ENCODE assay signal across 22 cellular contexts in the genomic region with DNA sequence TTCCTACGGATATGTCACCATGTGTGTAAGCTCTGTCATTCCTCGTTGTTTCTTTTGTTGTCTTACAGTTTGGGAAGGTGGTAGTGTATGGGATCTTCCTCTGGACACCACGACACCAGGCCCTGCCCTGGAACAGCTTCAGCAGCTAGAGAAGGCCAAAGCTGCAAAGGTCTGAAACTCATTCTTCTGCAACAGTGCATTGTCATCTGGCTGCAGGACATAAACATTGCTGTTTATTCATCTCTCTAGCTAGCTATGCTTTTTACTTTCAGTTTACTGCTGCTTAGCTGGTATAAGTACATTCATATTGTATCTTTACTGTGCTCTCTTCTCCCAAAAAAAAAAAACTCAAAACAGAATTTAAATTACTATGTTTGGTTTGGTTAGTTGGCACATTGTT. TPM values are rescaled to one million over a fixed set of nuclear protein-coding genes. Genes with fewer than 3 reads are reported as not detected.
A peak's percentile ranks its signal among the peaks of the same experiment; 100 is the strongest.
DNase-seq lines count a peak whose midpoint lies in the region; ATAC-seq and TF ChIP-seq lines count a peak whose summit lies in the region.
"Had no signal": no experiment of that assay in that cellular context is flagged by ENCODE, and none has a peak within 500 bp of the region (broad histone marks: within the 10 kb centered on the region; RNA-seq: fewer than 3 reads in every experiment).

No MANE protein-coding gene starts in this region.

- H3K36me3 ChIP-seq in CD8-positive, alpha-beta T cell (ENCODE audit: insufficient read depth, low read length) = peaks cover 36% of the 10 kb centered on the region
- H3K36me3 ChIP-seq in neutrophil = peaks cover 23% of the 10 kb centered on the region
- peaks cover 4 to 84% (median 26%) of the 10 kb centered on the region in 4 donors for H3K36me3 ChIP-seq in right lobe of liver
- H3K36me3 ChIP-seq in Peyer's patch = peaks cover 0 to 89% (median 0%) of the 10 kb centered on the region in 3 donors

- H3K27me3 Mint-ChIP-seq in CD8-positive, alpha-beta T cell (ENCODE audit: low read depth) = no peaks in the 10 kb centered on the region
- no peaks in the 10 kb centered on the region for H3K27me3 Mint-ChIP-seq in T-helper 2 cell treated with Interferon-gamma antibody and Interleukin-4, amounts not matched to agents 5 μg/mL and 100 μg/mL, for 36 hours (ENCODE audit: low read depth)
- H3K27me3 Mint-ChIP-seq: IgD-negative memory B cell had no signal

- CTCF ChIA-PET in CD8-positive, alpha-beta T cell (lab: Charles Lee) = interaction anchor here (1.2 kb wide), 1 partner anchor 29 kb away, joined by 3 read pairs; no protein-coding TSS in a partner anchor

- TF ChIP-seq POLR2A in right lobe of liver (IDR thresholded peaks at IDR 0.05) (no peak), Peyer's patch (IDR thresholded peaks at IDR 0.05) (no peak)

- H3K27ac Mint-ChIP-seq in CD8-positive, alpha-beta T cell = peak overlapping the region; percentile 4
- H3K27ac Mint-ChIP-seq in T-helper 2 cell treated with Interferon-gamma antibody and Interleukin-4, amounts not matched to agents 5 μg/mL and 100 μg/mL, for 36 hours = peak overlapping the region; percentile 15
- H3K27ac Mint-ChIP-seq: H9, IgD-negative memory B cell had no signal

- H3K9me3 Mint-ChIP-seq in CD8-positive, alpha-beta T cell = no peaks in the 10 kb centered on the region
- H3K9me3 Mint-ChIP-seq in T-helper 2 cell treated with Interferon-gamma antibody and Interleukin-4, amounts not matched to agents 5 μg/mL and 100 μg/mL, for 36 hours = no peaks in the 10 kb centered on the region
- H3K9me3 Mint-ChIP-seq: H9, IgD-negative memory B cell had no signal

- peaks cover 80% of the 10 kb centered on the region for H3K36me3 Mint-ChIP-seq in CD8-positive, alpha-beta T cell
- peaks cover 47% of the 10 kb centered on the region for H3K36me3 Mint-ChIP-seq in T-helper 2 cell treated with Interferon-gamma antibody and Interleukin-4, amounts not matched to agents 5 μg/mL and 100 μg/mL, for 36 hours (ENCODE audit: low read depth)

- ATAC-seq in CD8-positive, alpha-beta T cell = no peak
- no peak for ATAC-seq in right lobe of liver
- ATAC-seq: PC-3 had no signal

- no peaks in the 10 kb centered on the region for H3K27me3 ChIP-seq in CD8-positive, alpha-beta T cell (ENCODE audit: insufficient read depth, low read length)
- no peaks in the 10 kb centered on the region for H3K27me3 ChIP-seq in neutrophil
- H3K27me3 ChIP-seq in right lobe of liver = no peaks in the 10 kb centered on the region
- H3K27me3 ChIP-seq in Peyer's patch = no peaks in the 10 kb centered on the region
- H3K27me3 ChIP-seq: MG63, SJCRH30 had no signal

- TF ChIP-seq CTCF in CD8-positive, alpha-beta T cell (IDR thresholded peaks at IDR 0.05) = no peak
- no peak for TF ChIP-seq CTCF in neutrophil (IDR thresholded peaks at IDR 0.05)
- TF ChIP-seq CTCF in right lobe of liver (IDR thresholded peaks at IDR 0.05) = no peak
- no peak for TF ChIP-seq CTCF in Peyer's patch (IDR thresholded peaks at IDR 0.05)

- no peaks in the 10 kb centered on the region for H3K4me1 ChIP-seq in CD8-positive, alpha-beta T cell (ENCODE audit: insufficient read depth, low read length)
- H3K4me1 ChIP-seq in neutrophil (ENCODE audit: control insufficient read depth in 1 of 2, insufficient read depth in 1 of 2, low read depth in 1 of 2, low read length in 1 of 2) (peaks cover 37 to 40% of the 10 kb centered on the region in 2 experiments), right lobe of liver (no peaks in the 10 kb centered on the region), Peyer's patch (no peaks in the 10 kb centered on the region)

- H3K27ac ChIP-seq in CD8-positive, alpha-beta T cell (ENCODE audit: low read depth, low read length) = no peak overlapping the region
- peak overlapping the region; percentile 77 for H3K27ac ChIP-seq in neutrophil
- H3K27ac ChIP-seq in right lobe of liver = no peak overlapping the region
- H3K27ac ChIP-seq in Peyer's patch = no peak overlapping the region
- H3K27ac ChIP-seq: C4-2B, SJCRH30 had no signal

- POLR2A ChIA-PET in CD8-positive, alpha-beta T cell (lab: Charles Lee) = interaction anchor here (0.6 kb wide), 1 partner anchor 557 kb away, joined by 4 read pairs; no protein-coding TSS in a partner anchor

- H3K4me3 ChIP-seq in CD8-positive, alpha-beta T cell (ENCODE audit: low read depth, low read length) = no peak overlapping the region
- no peak overlapping the region for H3K4me3 ChIP-seq in neutrophil (ENCODE audit: low read depth in 1 of 2, low read length in 1 of 2)
- H3K4me3 ChIP-seq in right lobe of liver = no peak overlapping the region
- H3K4me3 ChIP-seq in Peyer's patch = no peak overlapping the region
- H3K4me3 ChIP-seq: MG63, SJCRH30 had no signal

- H3K4me3 Mint-ChIP-seq in CD8-positive, alpha-beta T cell = no peak overlapping the region
- H3K4me3 Mint-ChIP-seq in T-helper 2 cell treated with Interferon-gamma antibody and Interleukin-4, amounts not matched to agents 5 μg/mL and 100 μg/mL, for 36 hours = no peak overlapping the region
- H3K4me3 Mint-ChIP-seq: H9 had no signal

- WGBS in right lobe of liver (ENCODE audit: insufficient coverage, low coverage, low lambda C conversion rate, missing lambda C conversion rate) = 91% methylated on average over 3 of the region's 3 CpGs

- DNase-seq in AG08396 (ENCODE audit: low spot score) (peak; percentile 17), right lobe of liver (no peak), Peyer's patch (no peak), EL (no peak)
- DNase-seq in CD8-positive, alpha-beta T cell = no peak
- no peak for DNase-seq in T-helper 2 cell treated with Interferon-gamma antibody and Interleukin-4, amounts not matched to agents 5 μg/mL and 100 μg/mL, for 36 hours (ENCODE audit: low spot score)
- DNase-seq: ACHN, AML-193, DMS79 treated with DMSO at 0.1 percent for 48 hours, H9, Kasumi-1, MG63, NCI-H1048, NCI-H1436, NCI-H2029, NCI-H526, PC-3, SJCRH30 had no signal

- no peaks in the 10 kb centered on the region for H3K9me3 ChIP-seq in CD8-positive, alpha-beta T cell (ENCODE audit: low read length)
- H3K9me3 ChIP-seq in neutrophil (no peaks in the 10 kb centered on the region), right lobe of liver (no peaks in the 10 kb centered on the region), Peyer's patch (no peaks in the 10 kb centered on the region)
- H3K9me3 ChIP-seq: MG63, SJCRH30 had no signal

- intact Hi-C loops in CD8-positive, alpha-beta T cell (cut with DNase I, micrococcal nuclease) = no loop called here
- intact Hi-C loops in right lobe of liver (cut with DNase I) = no loop called here

- H3K4me1 Mint-ChIP-seq in CD8-positive, alpha-beta T cell (ENCODE audit: low read depth) = no peaks in the 10 kb centered on the region
- H3K4me1 Mint-ChIP-seq in T-helper 2 cell treated with Interferon-gamma antibody and Interleukin-4, amounts not matched to agents 5 μg/mL and 100 μg/mL, for 36 hours (ENCODE audit: low read depth) = peaks cover 3% of the 10 kb centered on the region

RNA-seq across cellular contexts. Expression of gene KCNJ13, which starts 39.2 kb away (rescaled TPM):
- total RNA-seq in CD8-positive, alpha-beta T cell = not detected
- not detected for total RNA-seq in right lobe of liver
- total RNA-seq in Peyer's patch = 100 to 1,000 TPM in 2 of 4 donors, 10 to 100 TPM in 2; 21.5 to 390 (median 155) TPM
- total RNA-seq: G401, H9, PC-3, SJCRH30 had no signal

RNA-seq across cellular contexts. Expression of gene SNORC, which starts 54.5 kb away (rescaled TPM):
- total RNA-seq in CD8-positive, alpha-beta T cell = under 1 TPM; 0.16 to 0.44 TPM
- total RNA-seq in right lobe of liver = 10 to 100 TPM in 3 of 6 experiments, 1 to 10 TPM in 3; 2.0 to 14.5 (median 9.1) TPM
- total RNA-seq in Peyer's patch = 1 to 10 TPM; 3.5 to 9.7 (median 7.3) TPM

Comparison
In these comparisons a context has a peak if more than half of its experiments do, and no peak if none do; other contexts are left out.
1. RNA of gene KCNJ13, which starts 39.2 kb away (total RNA-seq): 21.5 to 390 TPM in Peyer's patch; not detected in CD8-positive, alpha-beta T cell and not detected in right lobe of liver; every median in the first group is over 10 times any median in the second.